Comparison of ENCODE assay signal across 32 cellular contexts in genomic region chr22:32494971-32495370, GRCh38. TPM values are rescaled to one million over a fixed set of nuclear protein-coding genes. Genes with fewer than 3 reads are reported as not detected.
"Had no signal": no experiment of that assay in that cellular context is flagged by ENCODE, and none has a peak within 500 bp of the region (broad histone marks: within the 10 kb centered on the region; RNA-seq: fewer than 3 reads in every experiment).

No MANE protein-coding gene starts in this region.

- H3K36me3 ChIP-seq: ovary, uterus had no signal

- H3K4me1 ChIP-seq: gastrocnemius medialis, uterus had no signal

- ATAC-seq: activated CD8-positive, alpha-beta T cell treated with anti-CD3 and anti-CD28 coated beads for 36 hours; effector memory CD8-positive, alpha-beta T cell; gastrocnemius medialis; naive thymus-derived CD8-positive, alpha-beta T cell; sciatic nerve; stimulated activated effector memory CD8-positive, alpha-beta T cell treated with anti-CD3 and anti-CD28 coated beads, Interleukin-12 subunit alpha, Interleukin-12 subunit beta, amount 100 ng/mL, for 72 hours; stimulated activated naive CD8-positive, alpha-beta T cell treated with anti-CD3 and anti-CD28 coated beads, Interleukin-15, amount 100 ng/mL, for 72 hours had no signal

- H3K27me3 ChIP-seq: brain microvascular endothelial cell, gastrocnemius medialis, neutrophil, ovary, uterus had no signal

- H3K36me3 Mint-ChIP-seq: stimulated activated effector memory CD8-positive, alpha-beta T cell treated with anti-CD3 and anti-CD28 coated beads, Interleukin-12 subunit alpha, Interleukin-12 subunit beta, amount 100 ng/mL, for 72 hours had no signal

- DNase-seq: activated CD4-positive, alpha-beta T cell treated with anti-CD3 and anti-CD28 coated beads, Interleukin-2, amount 50 U/mL, for 1 hour; activated CD4-positive, CD25-positive, alpha-beta regulatory T cell treated with anti-CD3 and anti-CD28 coated beads, Interleukin-2, amount 50 U/mL, for 72 hours; activated CD8-positive, alpha-beta T cell treated with anti-CD3 and anti-CD28 coated beads for 36 hours; activated naive CD4-positive, alpha-beta T cell; activated naive CD8-positive, alpha-beta T cell treated with anti-CD3 and anti-CD28 coated beads, Interleukin-2, amount 10 ng/mL, durations not matched to agents 7 days and 5 days; activated T-cell treated with anti-CD3 and anti-CD28 coated beads, Interleukin-2, amount 50 U/mL, for 48 hours; amniotic stem cell; brain microvascular endothelial cell; cortex of kidney; effector memory CD8-positive, alpha-beta T cell; erythroblast; gastrocnemius medialis; hypothalamus; immature natural killer cell; naive thymus-derived CD8-positive, alpha-beta T cell; ovary; stimulated activated CD4-positive, alpha-beta T cell treated with anti-CD3 and anti-CD28 coated beads, Interleukin-4, amount 100 ng/mL, for 24 hours; stimulated activated naive CD8-positive, alpha-beta T cell treated with anti-CD3 and anti-CD28 coated beads, Interleukin-15, amount 100 ng/mL, for 72 hours; substantia nigra; T-helper 2 cell; uterus had no signal

- H3K4me3 ChIP-seq: gastrocnemius medialis, ovary, skin epidermis, uterus had no signal

- H3K27ac Mint-ChIP-seq: activated CD8-positive, alpha-beta T cell treated with anti-CD3 and anti-CD28 coated beads for 36 hours; activated naive CD8-positive, alpha-beta T cell treated with anti-CD3 and anti-CD28 coated beads, Interleukin-2, amount 10 ng/mL, durations not matched to agents 7 days and 5 days; memory B cell; progenitor cell of endocrine pancreas; stimulated activated effector memory CD8-positive, alpha-beta T cell treated with anti-CD3 and anti-CD28 coated beads, Interleukin-12 subunit alpha, Interleukin-12 subunit beta, amount 100 ng/mL, for 72 hours; type B pancreatic cell had no signal

- H3K4me3 Mint-ChIP-seq: activated CD8-positive, alpha-beta T cell treated with anti-CD3 and anti-CD28 coated beads for 36 hours; activated naive CD8-positive, alpha-beta T cell treated with anti-CD3 and anti-CD28 coated beads, Interleukin-2, amount 10 ng/mL, durations not matched to agents 7 days and 5 days; effector memory CD8-positive, alpha-beta T cell; immature natural killer cell; memory B cell; naive thymus-derived CD8-positive, alpha-beta T cell; stimulated activated effector memory CD8-positive, alpha-beta T cell treated with anti-CD3 and anti-CD28 coated beads, Interleukin-12 subunit alpha, Interleukin-12 subunit beta, amount 100 ng/mL, for 72 hours; stimulated activated naive CD8-positive, alpha-beta T cell treated with anti-CD3 and anti-CD28 coated beads, Interleukin-15, amount 100 ng/mL, for 72 hours; type B pancreatic cell had no signal

- H3K9me3 Mint-ChIP-seq: activated CD8-positive, alpha-beta T cell treated with anti-CD3 and anti-CD28 coated beads for 36 hours; activated naive CD8-positive, alpha-beta T cell treated with anti-CD3 and anti-CD28 coated beads, Interleukin-2, amount 10 ng/mL, durations not matched to agents 7 days and 5 days; effector memory CD8-positive, alpha-beta T cell; immature natural killer cell; memory B cell; naive thymus-derived CD8-positive, alpha-beta T cell; stimulated activated effector memory CD8-positive, alpha-beta T cell treated with anti-CD3 and anti-CD28 coated beads, Interleukin-12 subunit alpha, Interleukin-12 subunit beta, amount 100 ng/mL, for 72 hours; stimulated activated naive CD8-positive, alpha-beta T cell treated with anti-CD3 and anti-CD28 coated beads, Interleukin-15, amount 100 ng/mL, for 72 hours; type B pancreatic cell had no signal

- H3K9me3 ChIP-seq: gastrocnemius medialis, neutrophil, ovary, uterus had no signal

- FAIRE-seq: astrocyte had no signal

- H3K27me3 Mint-ChIP-seq: activated CD8-positive, alpha-beta T cell treated with anti-CD3 and anti-CD28 coated beads for 36 hours; activated naive CD8-positive, alpha-beta T cell treated with anti-CD3 and anti-CD28 coated beads, Interleukin-2, amount 10 ng/mL, durations not matched to agents 7 days and 5 days; effector memory CD8-positive, alpha-beta T cell; memory B cell; naive thymus-derived CD8-positive, alpha-beta T cell; progenitor cell of endocrine pancreas; stimulated activated naive CD8-positive, alpha-beta T cell treated with anti-CD3 and anti-CD28 coated beads, Interleukin-15, amount 100 ng/mL, for 72 hours; type B pancreatic cell had no signal

- H3K4me1 Mint-ChIP-seq: activated naive CD8-positive, alpha-beta T cell treated with anti-CD3 and anti-CD28 coated beads, Interleukin-2, amount 10 ng/mL, durations not matched to agents 7 days and 5 days had no signal

- H3K27ac ChIP-seq: brain microvascular endothelial cell, gastrocnemius medialis, neutrophil, ovary, skin epidermis, uterus had no signal

RNA-seq across cellular contexts. Expression of gene BPIFC, which starts 30.7 kb away (rescaled TPM):
- total RNA-seq: activated CD8-positive, alpha-beta T cell treated with anti-CD3 and anti-CD28 coated beads for 36 hours; activated naive CD8-positive, alpha-beta T cell treated with anti-CD3 and anti-CD28 coated beads, Interleukin-2, amount 10 ng/mL, durations not matched to agents 7 days and 5 days; astrocyte; chondrocyte; gastrocnemius medialis; kidney epithelial cell; naive thymus-derived CD8-positive, alpha-beta T cell; ovary; progenitor cell of endocrine pancreas; renal cortical epithelial cell; sciatic nerve; uterus had no signal
- polyA plus RNA-seq: immature natural killer cell; naive thymus-derived CD8-positive, alpha-beta T cell; ovary had no signal
